Comparison of ENCODE assay signal across 36 cellular contexts in the genomic region with DNA sequence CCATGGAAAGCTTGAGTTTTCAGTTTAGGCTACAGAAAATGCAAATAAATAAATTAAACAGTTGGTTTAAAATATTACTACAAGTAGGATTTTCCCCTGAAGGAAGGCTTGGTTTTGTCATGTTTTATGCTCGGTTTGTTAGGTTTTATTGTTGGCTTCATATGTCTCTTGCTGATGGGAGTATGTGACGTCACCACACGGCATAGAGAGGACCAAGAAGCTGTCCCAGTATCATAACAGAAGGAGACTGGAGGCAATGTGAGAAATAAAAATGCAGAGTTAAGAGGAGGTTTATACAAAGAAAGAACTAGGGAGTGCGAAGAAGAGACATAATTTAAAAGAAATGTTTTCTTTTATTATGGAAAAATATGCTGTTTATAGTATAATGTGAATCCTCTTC. TPM values are rescaled to one million over a fixed set of nuclear protein-coding genes. Genes with fewer than 3 reads are reported as not detected.
"Had no signal": no experiment of that assay in that cellular context is flagged by ENCODE, and none has a peak within 500 bp of the region (broad histone marks: within the 10 kb centered on the region; RNA-seq: fewer than 3 reads in every experiment).

No MANE protein-coding gene starts in this region.

- H3K36me3 ChIP-seq: MG63 had no signal

- H3K27me3 ChIP-seq: MG63 had no signal

- DNase-seq: Karpas-422, Kasumi-1, MG63, MM.1S, MV-4-11, NCI-H1048, NCI-H1092, NCI-H1092 treated with DMSO at 0.1 percent for 48 hours, NCI-H1105, NCI-H1105 treated with DMSO at 0.1 percent for 48 hours, NCI-H1417, NCI-H1417 treated with DMSO at 0.1 percent for 48 hours, NCI-H1436, NCI-H1436 treated with DMSO at 0.1 percent for 48 hours, NCI-H146, NCI-H1694, NCI-H1694 treated with DMSO at 0.1 percent for 48 hours, NCI-H187, NCI-H187 treated with DMSO at 0.1 percent for 48 hours, NCI-H1930, NCI-H2029, NCI-H2029 treated with DMSO at 0.1 percent for 48 hours, NCI-H2081, NCI-H2081 treated with DMSO at 0.1 percent for 48 hours, NCI-H2107, NCI-H2171, NCI-H2171 treated with DMSO at 0.1 percent for 48 hours, NCI-H2227 treated with DMSO at 0.1 percent for 48 hours, NCI-H226, NCI-H345, NCI-H446, NCI-H446 treated with DMSO at 0.1 percent for 48 hours, NCI-H510A, NCI-H510A treated with DMSO at 0.1 percent for 48 hours had no signal

- H3K4me3 ChIP-seq: MG63 had no signal

RNA-seq across cellular contexts. Expression of a gene that starts 24.4 kb away (rescaled TPM):
- total RNA-seq: M059J, MCF 10A had no signal
